ENCODE assay signal across 25 cellular contexts in genomic region chr18:52945552-52945951, GRCh38.
"Had no signal": no experiment of that assay in that cellular context is flagged by ENCODE, and none has a peak within 500 bp of the region (broad histone marks: within the 10 kb centered on the region; RNA-seq: fewer than 3 reads in every experiment).

No MANE protein-coding gene starts in this region.

- H2AFZ ChIP-seq: parathyroid adenoma had no signal

- H3K4me3 ChIP-seq: ovary, psoas muscle, right lobe of liver, sigmoid colon, stomach, thoracic aorta, thyroid gland, tibial nerve, upper lobe of right lung, uterus had no signal

- H3K9me3 ChIP-seq: ovary, psoas muscle, right lobe of liver, sigmoid colon, stomach, thoracic aorta, thyroid gland, tibial nerve, upper lobe of right lung, uterus had no signal

- H3K27me3 ChIP-seq: ovary, right lobe of liver, sigmoid colon, stomach, thyroid gland, tibial nerve, upper lobe of right lung, uterus had no signal

- H3K79me2 ChIP-seq: parathyroid adenoma had no signal

- H3K9ac ChIP-seq: parathyroid adenoma had no signal

- H3K36me3 ChIP-seq: ovary, right lobe of liver, sigmoid colon, stomach, thoracic aorta, thyroid gland, tibial nerve, upper lobe of right lung, uterus had no signal

- H3K4me1 ChIP-seq: parathyroid adenoma, psoas muscle, sigmoid colon, tibial nerve, upper lobe of right lung, uterus had no signal

- DNase-seq: naive thymus-derived CD8-positive, alpha-beta T cell; nephron progenitor cell; occipital lobe; ovary; posterior cingulate gyrus; psoas muscle; right cardiac atrium; right lobe of liver; sigmoid colon; small intestine; stimulated activated CD4-positive, alpha-beta T cell treated with anti-CD3 and anti-CD28 coated beads, Interleukin-15, amount 100 ng/mL, for 24 hours; stimulated activated CD4-positive, alpha-beta T cell treated with anti-CD3 and anti-CD28 coated beads, Interleukin-2, amount 100 ng/mL, for 24 hours; stimulated activated CD4-positive, alpha-beta T cell treated with anti-CD3 and anti-CD28 coated beads, Interleukin-2, amount 100 ng/mL, for 48 hours; stimulated activated CD4-positive, alpha-beta T cell treated with anti-CD3 and anti-CD28 coated beads, Interleukin-4, amount 100 ng/mL, for 24 hours; stimulated activated naive B cell treated with anti-CD40 and anti-IgM and Interleukin-4, amounts not matched to agents 10 μg/mL and 1 μg/mL and 100 μg/mL, for 72 hours; stimulated activated naive CD4-positive, alpha-beta T cell treated with Interleukin-2 at 50 U/mL for 16 hours; stomach; thyroid gland; upper lobe of right lung; uterus had no signal

- H3K27ac ChIP-seq: ovary, parathyroid adenoma, psoas muscle, right lobe of liver, sigmoid colon, stomach, thoracic aorta, thyroid gland, tibial nerve, upper lobe of right lung, uterus had no signal

- ATAC-seq: naive thymus-derived CD8-positive, alpha-beta T cell; natural killer cell treated with Interleukin-12 subunit alpha and Interleukin-12 subunit beta and Interleukin-15 and Interleukin-18, amount 100 ng/mL, for 72 hours; psoas muscle; right cardiac atrium; stimulated activated effector memory CD8-positive, alpha-beta T cell treated with anti-CD3 and anti-CD28 coated beads, Interleukin-12 subunit alpha, Interleukin-12 subunit beta, amount 100 ng/mL, for 72 hours; stimulated activated naive B cell treated with anti-CD40 and anti-IgM and Interleukin-4, amounts not matched to agents 10 μg/mL and 1 μg/mL and 100 μg/mL, for 72 hours; upper lobe of right lung had no signal
